21 cellular contexts compared by ENCODE assay signal in genomic region chr1:175186371-175187160, GRCh38. TPM values are rescaled to one million over a fixed set of nuclear protein-coding genes. Genes with fewer than 3 reads are reported as not detected.
A peak's percentile ranks its signal among the peaks of the same experiment; 100 is the strongest.
DNase-seq lines count a peak whose midpoint lies in the region; ATAC-seq, FAIRE-seq and TF ChIP-seq lines count a peak whose summit lies in the region.
"Had no signal": no experiment of that assay in that cellular context is flagged by ENCODE, and none has a peak within 500 bp of the region (broad histone marks: within the 10 kb centered on the region; RNA-seq: fewer than 3 reads in every experiment).

No MANE protein-coding gene starts in this region.

- FAIRE-seq in GM12891 (lab: Jason Lieb, UNC): no peak
- FAIRE-seq: colon, keratinocyte had no signal

- intact Hi-C loops in activated CD4-positive, alpha-beta T cell treated with anti-CD3 and anti-CD28 coated beads, Interleukin-2, amount 10 ng/mL, durations not matched to agents 24 days and 14 days (cut with micrococcal nuclease): no loop called here
- intact Hi-C loops in OCI-LY7 (cut with micrococcal nuclease; ENCODE audit: unreplicated experiment) (no loop called here), gastrocnemius medialis (cut with DNase I; ENCODE audit: low total_unique reads) (no loop called here)
- intact Hi-C loops in dendritic cell treated with granulocyte-macrophage colony-stimulating factor and Interleukin-4, amounts not matched to agents 40 ng/mL and 50 ng/mL, for 4 days (cut with micrococcal nuclease): loop anchor here (2.0 kb wide), 1 partner anchor 14 kb away; no protein-coding TSS in a partner anchor

- H3K4me1 ChIP-seq in OCI-LY7 (ENCODE audit: insufficient read depth, low read length, poor library complexity, severe bottlenecking): peaks cover 82% of the 10 kb centered on the region
- H3K4me1 ChIP-seq in gastrocnemius medialis: peaks cover 8 to 77% of the 10 kb centered on the region in 2 donors
- H3K4me1 ChIP-seq: Caco-2 had no signal

- peaks cover 69% of the 10 kb centered on the region for H3K36me3 Mint-ChIP-seq in activated CD4-positive, alpha-beta T cell treated with anti-CD3 and anti-CD28 coated beads, Interleukin-2, amount 10 ng/mL, durations not matched to agents 24 days and 14 days (ENCODE audit: low read depth)
- H3K36me3 Mint-ChIP-seq in dendritic cell treated with granulocyte-macrophage colony-stimulating factor and Interleukin-4, amounts not matched to agents 40 ng/mL and 50 ng/mL, for 4 days (ENCODE audit: low read depth): peaks cover 80% of the 10 kb centered on the region

- TF ChIP-seq CTCF in OCI-LY7 (conservative IDR thresholded peaks at IDR 0.05; ENCODE audit: low read length) (no peak), gastrocnemius medialis (IDR thresholded peaks at IDR 0.05 in 4 of 5, conservative IDR thresholded peaks at IDR 0.05 in 1 of 5) (no peak)

- H3K4me3 ChIP-seq in OCI-LY7 (ENCODE audit: low read depth, low read length, poor library complexity, severe bottlenecking) (peak overlapping the region; percentile 79), gastrocnemius medialis (no peak overlapping the region)
- H3K4me3 ChIP-seq: suprapubic skin had no signal

- no peak for DNase-seq in activated CD4-positive, alpha-beta T cell treated with anti-CD3 and anti-CD28 coated beads, Interleukin-2, amount 10 ng/mL, durations not matched to agents 24 days and 14 days
- DNase-seq in activated CD4-positive, alpha-beta T cell treated with anti-CD3 and anti-CD28 coated beads, Interleukin-2, amount 50 U/mL, for 1 hour: no peak
- no peak for DNase-seq in OCI-LY7 (ENCODE audit: low spot score)
- DNase-seq in gastrocnemius medialis: no peak
- DNase-seq in NAMALWA (ENCODE audit: low spot score): no peak
- no peak for DNase-seq in GM12891 (ENCODE audit: insufficient read length, low spot score)
- DNase-seq: activated CD8-positive, alpha-beta memory T cell treated with anti-CD3 and anti-CD28 coated beads, Interleukin-2, amount 50 U/mL, for 48 hours; amniotic stem cell; Caco-2; glutamatergic neuron; NCI-H1417; posterior cingulate gyrus; SIG-M5 had no signal

- H3K9me3 ChIP-seq in OCI-LY7 (ENCODE audit: low read length) (no peaks in the 10 kb centered on the region), gastrocnemius medialis (no peaks in the 10 kb centered on the region)
- H3K9me3 ChIP-seq: Caco-2, suprapubic skin had no signal

- H4K20me1 ChIP-seq in OCI-LY7 (ENCODE audit: insufficient read depth, low read length): peaks cover 17% of the 10 kb centered on the region; the same call in 1 of the 2 replicates

- H3K79me2 ChIP-seq in OCI-LY7 (ENCODE audit: insufficient read depth, low read depth, low read length): peaks cover 99% of the 10 kb centered on the region

- H3K27ac ChIP-seq in OCI-LY7 (ENCODE audit: low read depth, low read length, poor library complexity, severe bottlenecking): no peak overlapping the region
- peak overlapping the region in 3 of 4 donors; percentile 21 to 39 (median 22) for H3K27ac ChIP-seq in gastrocnemius medialis
- H3K27ac ChIP-seq: HL-60, KMS-11, suprapubic skin had no signal

- no peak overlapping the region for H2AFZ ChIP-seq in OCI-LY7 (ENCODE audit: low read length)

- H3K9me3 Mint-ChIP-seq in activated CD4-positive, alpha-beta T cell treated with anti-CD3 and anti-CD28 coated beads, Interleukin-2, amount 10 ng/mL, durations not matched to agents 24 days and 14 days: no peaks in the 10 kb centered on the region
- no peaks in the 10 kb centered on the region for H3K9me3 Mint-ChIP-seq in dendritic cell treated with granulocyte-macrophage colony-stimulating factor and Interleukin-4, amounts not matched to agents 40 ng/mL and 50 ng/mL, for 4 days

- POLR2A ChIA-PET in OCI-LY7 (lab: Charles Lee): interaction anchor here (0.6 to 14.9 kb wide), 10 partner anchors 7 to 403 kb away, joined by 3 to 257 read pairs (median 4); no protein-coding TSS in a partner anchor

- H3K9me2 ChIP-seq in OCI-LY7 (ENCODE audit: insufficient read depth, low read length): no peaks in the 10 kb centered on the region

- in situ Hi-C loops in gastrocnemius medialis (cut with MboI; ENCODE audit: low sequenced_read_pairs in 4 of 4): no loop called here

- H3K4me2 ChIP-seq in OCI-LY7 (ENCODE audit: low read length): peak overlapping the region; percentile 98
- H3K4me2 ChIP-seq: KMS-11 had no signal

- H3K27me3 Mint-ChIP-seq in activated CD4-positive, alpha-beta T cell treated with anti-CD3 and anti-CD28 coated beads, Interleukin-2, amount 10 ng/mL, durations not matched to agents 24 days and 14 days: no peaks in the 10 kb centered on the region
- H3K27me3 Mint-ChIP-seq in dendritic cell treated with granulocyte-macrophage colony-stimulating factor and Interleukin-4, amounts not matched to agents 40 ng/mL and 50 ng/mL, for 4 days: no peaks in the 10 kb centered on the region

- TF ChIP-seq POLR2A in gastrocnemius medialis (IDR thresholded peaks at IDR 0.05) (no peak), GM12891 (IDR thresholded peaks at IDR 0.05; ENCODE audit: low read depth, low read length) (no peak)

- no peaks in the 10 kb centered on the region for H3K27me3 ChIP-seq in gastrocnemius medialis
- H3K27me3 ChIP-seq: suprapubic skin had no signal

- peak overlapping the region; percentile 81 for H3K27ac Mint-ChIP-seq in activated CD4-positive, alpha-beta T cell treated with anti-CD3 and anti-CD28 coated beads, Interleukin-2, amount 10 ng/mL, durations not matched to agents 24 days and 14 days
- H3K27ac Mint-ChIP-seq in dendritic cell treated with granulocyte-macrophage colony-stimulating factor and Interleukin-4, amounts not matched to agents 40 ng/mL and 50 ng/mL, for 4 days: peak overlapping the region; percentile 83

- peaks cover 87% of the 10 kb centered on the region for H3K4me1 Mint-ChIP-seq in activated CD4-positive, alpha-beta T cell treated with anti-CD3 and anti-CD28 coated beads, Interleukin-2, amount 10 ng/mL, durations not matched to agents 24 days and 14 days
- peaks cover 87% of the 10 kb centered on the region for H3K4me1 Mint-ChIP-seq in dendritic cell treated with granulocyte-macrophage colony-stimulating factor and Interleukin-4, amounts not matched to agents 40 ng/mL and 50 ng/mL, for 4 days (ENCODE audit: low read depth)

- BruUV-seq in OCI-LY7 (replicated peaks; lab: Mats Ljungman, UMichigan): no TSS peak

- H3K36me3 ChIP-seq in OCI-LY7 (ENCODE audit: insufficient read depth, low read length) (peaks cover 97% of the 10 kb centered on the region), gastrocnemius medialis (no peaks in the 10 kb centered on the region)
- H3K36me3 ChIP-seq: suprapubic skin had no signal

- CTCF ChIA-PET in OCI-LY7 (lab: Charles Lee; ENCODE audit: unreplicated experiment): interaction anchor here (2.1 to 2.2 kb wide), 2 partner anchors 13 to 31 kb away, joined by 6 to 9 read pairs; no protein-coding TSS in a partner anchor

- peak; percentile 17 to 23 for ATAC-seq in gastrocnemius medialis
- no peak for ATAC-seq in HG03039 (IDR thresholded peaks at IDR 0.05; ENCODE audit: unreplicated experiment)

- H3K4me3 Mint-ChIP-seq in activated CD4-positive, alpha-beta T cell treated with anti-CD3 and anti-CD28 coated beads, Interleukin-2, amount 10 ng/mL, durations not matched to agents 24 days and 14 days: peak overlapping the region; percentile 99
- H3K4me3 Mint-ChIP-seq in dendritic cell treated with granulocyte-macrophage colony-stimulating factor and Interleukin-4, amounts not matched to agents 40 ng/mL and 50 ng/mL, for 4 days: peak overlapping the region; percentile 21

TF ChIP-seq in GM12891, 5 proteins besides CTCF, POLR2A, EP300 and RAD21:
- TF ChIP-seq POLR2AphosphoS5 (IDR thresholded peaks at IDR 0.05; ENCODE audit: low read depth, low read length) (no peak), PAX5 (IDR thresholded peaks at IDR 0.05; ENCODE audit: insufficient read depth, low read length, severe bottlenecking) (no peak), TAF1 (IDR thresholded peaks at IDR 0.05; ENCODE audit: low read depth, low read length) (no peak), POU2F2 (IDR thresholded peaks at IDR 0.05; ENCODE audit: low read depth, low read length) (no peak), SPI1 (IDR thresholded peaks at IDR 0.05; ENCODE audit: low read depth, low read length) (no peak)

RNA-seq across cellular contexts. Expression of gene KIAA0040, which starts 6.0 kb away (rescaled TPM):
- 32.6 and 35.4 TPM in 2 replicates for total RNA-seq in activated CD4-positive, alpha-beta T cell treated with anti-CD3 and anti-CD28 coated beads, Interleukin-2, amount 10 ng/mL, durations not matched to agents 24 days and 14 days
- total RNA-seq in OCI-LY7 (2014; rRNA removed; shearing (Covaris generic)): 54.7 and 57.9 TPM in 2 replicates
- 50.2 and 61.1 TPM in 2 replicates for total RNA-seq in OCI-LY7 (2022)
- 10 to 100 TPM; 17.5 to 33.1 (median 19.5) TPM for total RNA-seq in gastrocnemius medialis
- polyA plus RNA-seq in GM12891 (2012; ENCODE audit: low read depth, missing spikeins): 3.9 TPM
- total RNA-seq: A673 had no signal
